In genomic region chr22:37162221-37163095, GRCh38 we compare ENCODE assay signal across 9 cellular contexts. TPM values are rescaled to one million over a fixed set of nuclear protein-coding genes. Genes with fewer than 3 reads are reported as not detected.
DNase-seq lines count a peak whose midpoint lies in the region; ATAC-seq and TF ChIP-seq lines count a peak whose summit lies in the region.
"Had no signal": no experiment of that assay in that cellular context is flagged by ENCODE, and none has a peak within 500 bp of the region (broad histone marks: within the 10 kb centered on the region; RNA-seq: fewer than 3 reads in every experiment).

No MANE protein-coding gene starts in this region.

- H3K36me3 Mint-ChIP-seq in activated naive CD8-positive, alpha-beta T cell treated with anti-CD3 and anti-CD28 coated beads, Interleukin-2, amount 10 ng/mL, durations not matched to agents 7 days and 5 days, result peaks cover 5% of the 10 kb centered on the region

- H3K27ac Mint-ChIP-seq in activated naive CD8-positive, alpha-beta T cell treated with anti-CD3 and anti-CD28 coated beads, Interleukin-2, amount 10 ng/mL, durations not matched to agents 7 days and 5 days, result peak overlapping the region; percentile 89

- peaks cover 3% of the 10 kb centered on the region for H3K9me3 Mint-ChIP-seq in activated naive CD8-positive, alpha-beta T cell treated with anti-CD3 and anti-CD28 coated beads, Interleukin-2, amount 10 ng/mL, durations not matched to agents 7 days and 5 days

- H3K27me3 ChIP-seq in GM06990 (replicated peaks; ENCODE audit: control insufficient read depth, insufficient read depth, low read length) (no peaks in the 10 kb centered on the region), Peyer's patch (no peaks in the 10 kb centered on the region)

- H3K9me3 ChIP-seq in Peyer's patch, result peaks cover 0 to 5% (median 0%) of the 10 kb centered on the region in 4 donors

- no peaks in the 10 kb centered on the region for H3K27me3 Mint-ChIP-seq in activated naive CD8-positive, alpha-beta T cell treated with anti-CD3 and anti-CD28 coated beads, Interleukin-2, amount 10 ng/mL, durations not matched to agents 7 days and 5 days

- DNase-seq in GM06990 (ENCODE audit: extremely low read depth, insufficient read length) (peak; percentile 90), Peyer's patch (peak in 2 of 3 donors; percentile 71 to 79), HK-2 (ENCODE audit: unreplicated experiment) (no peak), superior temporal gyrus (ENCODE audit: extremely low spot score) (no peak)
- DNase-seq in activated naive CD8-positive, alpha-beta T cell treated with anti-CD3 and anti-CD28 coated beads, Interleukin-2, amount 10 ng/mL, durations not matched to agents 7 days and 5 days, result peak; percentile 77
- peak; percentile 38 to 66 for DNase-seq in stimulated activated CD8-positive, alpha-beta memory T cell treated with anti-CD3 and anti-CD28 coated beads, Interleukin-4, amount 100 ng/mL, for 4 hours (ENCODE audit: low read depth in 2 of 2, low spot score in 1 of 2)

- H3K4me3 ChIP-seq in GM06990 (replicated peaks; ENCODE audit: low read depth, low read length), result peak overlapping the region; percentile 6
- H3K4me3 ChIP-seq in Peyer's patch, result no peak overlapping the region

- H3K4me1 ChIP-seq in Peyer's patch, result peaks cover 0 to 30% (median 22%) of the 10 kb centered on the region in 4 donors

- TF ChIP-seq POLR2A in Peyer's patch (IDR thresholded peaks at IDR 0.05), result no peak

- ATAC-seq in GM21529 (IDR thresholded peaks at IDR 0.05; ENCODE audit: unreplicated experiment) (peak; percentile 45), GM21367 (IDR thresholded peaks at IDR 0.05; ENCODE audit: unreplicated experiment) (no peak)
- peak; percentile 77 for ATAC-seq in activated naive CD8-positive, alpha-beta T cell treated with anti-CD3 and anti-CD28 coated beads, Interleukin-2, amount 10 ng/mL, durations not matched to agents 7 days and 5 days (ENCODE audit: low read depth)

- H3K4me1 Mint-ChIP-seq in activated naive CD8-positive, alpha-beta T cell treated with anti-CD3 and anti-CD28 coated beads, Interleukin-2, amount 10 ng/mL, durations not matched to agents 7 days and 5 days, result peaks cover 66% of the 10 kb centered on the region

- H3K4me3 Mint-ChIP-seq in activated naive CD8-positive, alpha-beta T cell treated with anti-CD3 and anti-CD28 coated beads, Interleukin-2, amount 10 ng/mL, durations not matched to agents 7 days and 5 days, result peak overlapping the region; percentile 42

- H3K36me3 ChIP-seq in GM06990 (ENCODE audit: control insufficient read depth, insufficient read depth, low read length), result no peaks in the 10 kb centered on the region
- no peaks in the 10 kb centered on the region for H3K36me3 ChIP-seq in Peyer's patch

- peak overlapping the region; percentile 60 to 72 (median 69) for H3K27ac ChIP-seq in Peyer's patch

- POLR2A ChIA-PET in activated naive CD8-positive, alpha-beta T cell treated with anti-CD3 and anti-CD28 coated beads, Interleukin-2, amount 10 ng/mL, durations not matched to agents 7 days and 5 days (lab: Charles Lee), result interaction anchor here (0.5 to 9.8 kb wide), 18 partner anchors 8 to 735 kb away, joined by 3 to 200 read pairs (median 9); partner anchors contain the start of genes C1QTNF6, IFT27, IL2RB and RAC2

- peak; percentile 30 for TF ChIP-seq CTCF in GM06990 (IDR thresholded peaks at IDR 0.05; ENCODE audit: insufficient read depth, low read length, poor library complexity, severe bottlenecking)
- TF ChIP-seq CTCF in Peyer's patch (IDR thresholded peaks at IDR 0.05), result peak in 4 of 6 experiments; percentile 19 to 57 (median 30)

RNA-seq across cellular contexts. Expression of gene IL2RB, which starts 12.7 kb away (rescaled TPM):
- 1 to 10 TPM; 1.5 to 7.0 (median 5.0) TPM for total RNA-seq in Peyer's patch
- 100 to 1,000 TPM; 223 to 232 TPM for total RNA-seq in activated naive CD8-positive, alpha-beta T cell treated with anti-CD3 and anti-CD28 coated beads, Interleukin-2, amount 10 ng/mL, durations not matched to agents 7 days and 5 days
- total RNA-seq: Daoy had no signal

RNA-seq across cellular contexts. Expression of gene C1QTNF6, which starts 25.6 kb away (rescaled TPM):
- 1 to 10 TPM; 3.9 to 9.4 (median 5.9) TPM for total RNA-seq in Peyer's patch
- total RNA-seq in activated naive CD8-positive, alpha-beta T cell treated with anti-CD3 and anti-CD28 coated beads, Interleukin-2, amount 10 ng/mL, durations not matched to agents 7 days and 5 days, result 10 to 100 TPM; 15.2 to 15.7 TPM

RNA-seq across cellular contexts. Expression of gene SSTR3, which starts 49.8 kb away (rescaled TPM):
- total RNA-seq in Peyer's patch, result not detected
- 10 to 100 TPM; 10.1 to 11.3 TPM for total RNA-seq in activated naive CD8-positive, alpha-beta T cell treated with anti-CD3 and anti-CD28 coated beads, Interleukin-2, amount 10 ng/mL, durations not matched to agents 7 days and 5 days
- total RNA-seq: Daoy had no signal

RNA-seq across cellular contexts. Expression of gene TMPRSS6, which starts 52.9 kb away (rescaled TPM):
- total RNA-seq in Peyer's patch, result under 1 TPM in 2 of 4 donors, not detected in 2; 0.27 to 0.88 TPM
- total RNA-seq in activated naive CD8-positive, alpha-beta T cell treated with anti-CD3 and anti-CD28 coated beads, Interleukin-2, amount 10 ng/mL, durations not matched to agents 7 days and 5 days, result 1 to 10 TPM; 1.8 to 2.2 TPM
- total RNA-seq: Daoy had no signal

Comparison
In these comparisons a context has a peak if more than half of its experiments do, and no peak if none do; other contexts are left out.
1. DNase-seq: peak in GM06990 (single experiment), Peyer's patch (2 of 3), activated naive CD8-positive, alpha-beta T cell treated with anti-CD3 and anti-CD28 coated beads, Interleukin-2, amount 10 ng/mL, durations not matched to agents 7 days and 5 days (single experiment) and stimulated activated CD8-positive, alpha-beta memory T cell treated with anti-CD3 and anti-CD28 coated beads, Interleukin-4, amount 100 ng/mL, for 4 hours (2 of 2); none in HK-2 (single experiment) and superior temporal gyrus (single experiment).
2. RNA of gene IL2RB, which starts 12.7 kb away (total RNA-seq): 223 to 232 TPM in activated naive CD8-positive, alpha-beta T cell treated with anti-CD3 and anti-CD28 coated beads, Interleukin-2, amount 10 ng/mL, durations not matched to agents 7 days and 5 days; 1.5 to 7.0 TPM in Peyer's patch; every median in the first group is over 10 times any median in the second.
3. RNA of gene SSTR3, which starts 49.8 kb away (total RNA-seq): 10.1 to 11.3 TPM in activated naive CD8-positive, alpha-beta T cell treated with anti-CD3 and anti-CD28 coated beads, Interleukin-2, amount 10 ng/mL, durations not matched to agents 7 days and 5 days; not detected in Peyer's patch; every median in the first group is over 10 times any median in the second.